ENCODE assay signal across 19 cellular contexts in genomic region chr6:157080986-157081391, GRCh38.
"Had no signal": no experiment of that assay in that cellular context is flagged by ENCODE, and none has a peak within 500 bp of the region (broad histone marks: within the 10 kb centered on the region; RNA-seq: fewer than 3 reads in every experiment).

No MANE protein-coding gene starts in this region.

- H3K36me3 ChIP-seq: ovary had no signal

- H3K27me3 ChIP-seq: heart left ventricle, neutrophil, ovary, tibial nerve had no signal

- DNase-seq: activated CD4-positive, alpha-beta T cell treated with anti-CD3 and anti-CD28 coated beads, Interleukin-2, amount 10 ng/mL, durations not matched to agents 7 days and 5 days; activated CD8-positive, alpha-beta memory T cell treated with anti-CD3 and anti-CD28 coated beads, Interleukin-2, amount 10 ng/mL, durations not matched to agents 7 days and 5 days; activated CD8-positive, alpha-beta T cell treated with anti-CD3 and anti-CD28 coated beads for 36 hours; activated effector memory CD4-positive, alpha-beta T cell treated with anti-CD3 and anti-CD28 coated beads, Interleukin-2, amount 50 U/mL, for 16 hours; activated naive CD4-positive, alpha-beta T cell treated with anti-CD3 and anti-CD28 coated beads, Interleukin-2, amount 10 ng/mL, durations not matched to agents 7 days and 5 days; activated naive CD8-positive, alpha-beta T cell treated with anti-CD3 and anti-CD28 coated beads, Interleukin-2, amount 50 U/mL, for 24 hours; activated T-cell treated with anti-CD3 and anti-CD28 coated beads for 4 hours; cerebellar nuclear complex; heart left ventricle; ovary; right cardiac atrium; stimulated activated CD4-positive, alpha-beta T cell treated with anti-CD3 and anti-CD28 coated beads, Interleukin-1b, Interleukin-23, amount 100 ng/mL, for 48 hours; stimulated activated naive CD8-positive, alpha-beta T cell treated with anti-CD3 and anti-CD28 coated beads, Interleukin-15, amount 100 ng/mL, for 72 hours had no signal

- H3K27me3 Mint-ChIP-seq: activated CD4-positive, alpha-beta T cell treated with anti-CD3 and anti-CD28 coated beads, Interleukin-2, amount 10 ng/mL, durations not matched to agents 7 days and 5 days; activated CD8-positive, alpha-beta memory T cell treated with anti-CD3 and anti-CD28 coated beads, Interleukin-2, amount 10 ng/mL, durations not matched to agents 7 days and 5 days; activated CD8-positive, alpha-beta T cell treated with anti-CD3 and anti-CD28 coated beads for 36 hours; activated naive CD4-positive, alpha-beta T cell treated with anti-CD3 and anti-CD28 coated beads, Interleukin-2, amount 10 ng/mL, durations not matched to agents 7 days and 5 days; activated naive CD8-positive, alpha-beta T cell treated with anti-CD3 and anti-CD28 coated beads, Interleukin-2, amount 50 U/mL, for 24 hours; natural killer cell treated with Interleukin-12 subunit alpha and Interleukin-12 subunit beta and Interleukin-15 and Interleukin-18, amount 100 ng/mL, for 72 hours; stimulated activated naive CD8-positive, alpha-beta T cell treated with anti-CD3 and anti-CD28 coated beads, Interleukin-15, amount 100 ng/mL, for 72 hours had no signal

- H3K9me3 Mint-ChIP-seq: activated CD4-positive, alpha-beta T cell treated with anti-CD3 and anti-CD28 coated beads, Interleukin-2, amount 10 ng/mL, durations not matched to agents 7 days and 5 days; activated CD8-positive, alpha-beta T cell treated with anti-CD3 and anti-CD28 coated beads for 36 hours; activated naive CD4-positive, alpha-beta T cell treated with anti-CD3 and anti-CD28 coated beads, Interleukin-2, amount 10 ng/mL, durations not matched to agents 7 days and 5 days; activated naive CD8-positive, alpha-beta T cell treated with anti-CD3 and anti-CD28 coated beads, Interleukin-2, amount 50 U/mL, for 24 hours; natural killer cell treated with Interleukin-12 subunit alpha and Interleukin-12 subunit beta and Interleukin-15 and Interleukin-18, amount 100 ng/mL, for 72 hours; stimulated activated naive CD8-positive, alpha-beta T cell treated with anti-CD3 and anti-CD28 coated beads, Interleukin-15, amount 100 ng/mL, for 72 hours had no signal

- H3K4me3 ChIP-seq: coronary artery, heart left ventricle, ovary, tibial nerve had no signal

- H3K36me3 Mint-ChIP-seq: natural killer cell treated with Interleukin-12 subunit alpha and Interleukin-12 subunit beta and Interleukin-15 and Interleukin-18, amount 100 ng/mL, for 72 hours had no signal

- H3K4me3 Mint-ChIP-seq: activated CD4-positive, alpha-beta T cell treated with anti-CD3 and anti-CD28 coated beads, Interleukin-2, amount 10 ng/mL, durations not matched to agents 7 days and 5 days; activated CD8-positive, alpha-beta memory T cell treated with anti-CD3 and anti-CD28 coated beads, Interleukin-2, amount 10 ng/mL, durations not matched to agents 7 days and 5 days; activated CD8-positive, alpha-beta T cell treated with anti-CD3 and anti-CD28 coated beads for 36 hours; activated naive CD4-positive, alpha-beta T cell treated with anti-CD3 and anti-CD28 coated beads, Interleukin-2, amount 10 ng/mL, durations not matched to agents 7 days and 5 days; activated naive CD8-positive, alpha-beta T cell treated with anti-CD3 and anti-CD28 coated beads, Interleukin-2, amount 50 U/mL, for 24 hours; natural killer cell treated with Interleukin-12 subunit alpha and Interleukin-12 subunit beta and Interleukin-15 and Interleukin-18, amount 100 ng/mL, for 72 hours; stimulated activated naive CD8-positive, alpha-beta T cell treated with anti-CD3 and anti-CD28 coated beads, Interleukin-15, amount 100 ng/mL, for 72 hours had no signal

- H3K9me3 ChIP-seq: heart left ventricle, neutrophil, ovary, tibial nerve had no signal

- ATAC-seq: activated CD4-positive, CD25-positive, alpha-beta regulatory T cell treated with anti-CD3 and anti-CD28 coated beads, Interleukin-2, amount 50 U/mL, for 24 hours; activated CD8-positive, alpha-beta memory T cell treated with anti-CD3 and anti-CD28 coated beads, Interleukin-2, amount 10 ng/mL, durations not matched to agents 7 days and 5 days; activated CD8-positive, alpha-beta T cell treated with anti-CD3 and anti-CD28 coated beads for 36 hours; activated naive CD8-positive, alpha-beta T cell treated with anti-CD3 and anti-CD28 coated beads, Interleukin-2, amount 50 U/mL, for 24 hours; heart left ventricle; natural killer cell treated with Interleukin-12 subunit alpha and Interleukin-12 subunit beta and Interleukin-15 and Interleukin-18, amount 100 ng/mL, for 72 hours; right cardiac atrium; stimulated activated naive CD8-positive, alpha-beta T cell treated with anti-CD3 and anti-CD28 coated beads, Interleukin-15, amount 100 ng/mL, for 72 hours had no signal

- H3K27ac ChIP-seq: coronary artery, epithelial cell of prostate, heart left ventricle, neutrophil, ovary, tibial nerve had no signal

- H3K27ac Mint-ChIP-seq: activated CD4-positive, alpha-beta T cell treated with anti-CD3 and anti-CD28 coated beads, Interleukin-2, amount 10 ng/mL, durations not matched to agents 7 days and 5 days; activated CD8-positive, alpha-beta memory T cell treated with anti-CD3 and anti-CD28 coated beads, Interleukin-2, amount 10 ng/mL, durations not matched to agents 7 days and 5 days; activated CD8-positive, alpha-beta T cell treated with anti-CD3 and anti-CD28 coated beads for 36 hours; activated naive CD4-positive, alpha-beta T cell treated with anti-CD3 and anti-CD28 coated beads, Interleukin-2, amount 10 ng/mL, durations not matched to agents 7 days and 5 days; activated naive CD8-positive, alpha-beta T cell treated with anti-CD3 and anti-CD28 coated beads, Interleukin-2, amount 50 U/mL, for 24 hours had no signal
